In the genomic region with DNA sequence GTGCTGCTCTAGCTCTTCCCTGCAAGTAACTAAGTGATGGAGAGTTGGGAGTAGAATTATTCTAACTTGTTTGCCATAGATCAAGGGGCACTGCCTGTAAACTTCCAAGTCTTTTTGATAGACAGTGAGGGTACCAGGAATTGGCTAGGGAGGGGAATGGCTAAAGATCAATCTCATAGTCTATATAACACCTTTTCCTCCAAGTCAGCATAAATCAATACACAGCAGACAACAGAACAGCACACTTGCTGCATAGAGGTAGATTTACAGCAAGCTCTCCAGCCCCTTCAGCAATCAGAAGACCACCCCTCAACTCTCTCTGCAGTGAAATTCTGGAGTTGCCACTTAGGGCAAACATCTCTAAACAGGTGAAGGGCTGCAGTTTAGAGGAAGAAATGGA, we compare ENCODE assay signal across 1 cellular context.
TF ChIP-seq lines count a peak whose summit lies in the region.

No MANE protein-coding gene starts in this region.

TF ChIP-seq in HepG2, 621 proteins besides CTCF, POLR2A, EP300 and RAD21 (continued from another document):
- TF ChIP-seq MAFF (IDR thresholded peaks at IDR 0.05; ENCODE audit: low read depth, low read length) = peak; percentile 33; the same call in 1 of the 2 replicates
